14 cellular contexts compared by ENCODE assay signal in genomic region chr7:46859963-46860475, GRCh38.
DNase-seq lines count a peak whose midpoint lies in the region; ATAC-seq, FAIRE-seq and TF ChIP-seq lines count a peak whose summit lies in the region.
"Had no signal": no experiment of that assay in that cellular context is flagged by ENCODE, and none has a peak within 500 bp of the region (broad histone marks: within the 10 kb centered on the region; RNA-seq: fewer than 3 reads in every experiment).

No MANE protein-coding gene starts in this region.

- H3K27ac ChIP-seq in heart left ventricle (peak overlapping the region in 1 of 12 donors; percentile 18), foreskin keratinocyte (no peak overlapping the region), aorta (ENCODE audit: low read depth in 1 of 2, low read length in 2 of 2) (no peak overlapping the region)
- H3K27ac ChIP-seq: ascending aorta, HL-60, tibial nerve had no signal

- H3K4me3 ChIP-seq in heart left ventricle: no peak overlapping the region
- no peak overlapping the region for H3K4me3 ChIP-seq in aorta (ENCODE audit: low read length in 2 of 2)
- H3K4me3 ChIP-seq: ascending aorta, tibial nerve had no signal

- H3K4me1 ChIP-seq in heart left ventricle: peaks cover 0 to 10% (median 4%) of the 10 kb centered on the region in 12 donors
- no peaks in the 10 kb centered on the region for H3K4me1 ChIP-seq in foreskin keratinocyte
- peaks cover 0 to 2% of the 10 kb centered on the region in 2 donors for H3K4me1 ChIP-seq in aorta (ENCODE audit: control insufficient read depth in 1 of 2, insufficient read depth in 2 of 2, low read length in 2 of 2)

- 36 to 48% (median 38%) methylated on average over 5 to 6 of the region's 6 CpGs for WGBS in heart left ventricle, 4 donors
- WGBS in aorta, 2 donors: 66 to 68% methylated on average over 6 of the region's 6 CpGs

- no peak for TF ChIP-seq CTCF in heart left ventricle (IDR thresholded peaks at IDR 0.05)
- no peak for TF ChIP-seq CTCF in foreskin keratinocyte (conservative IDR thresholded peaks at IDR 0.05)

- ATAC-seq in heart left ventricle: peak; percentile 37 to 87 (median 68)
- ATAC-seq in SK-N-SH treated with all-trans-retinoic acid at 6 μM for 48 hours: peak; percentile 79
- peak; percentile 41 for ATAC-seq in foreskin keratinocyte
- no peak for ATAC-seq in aorta (ENCODE audit: low FRiP score)
- ATAC-seq: naive thymus-derived CD4-positive, alpha-beta T cell had no signal

- no peaks in the 10 kb centered on the region for H3K9me3 ChIP-seq in heart left ventricle
- H3K9me3 ChIP-seq in aorta (ENCODE audit: control insufficient read depth, low read length): no peaks in the 10 kb centered on the region
- H3K9me3 ChIP-seq: ascending aorta, tibial nerve had no signal

- peak; percentile 93 for FAIRE-seq in urothelium cell line (lab: Jason Lieb, UNC)

- H3K36me3 ChIP-seq in heart left ventricle (no peaks in the 10 kb centered on the region), aorta (ENCODE audit: control insufficient read depth in 1 of 2, insufficient read depth in 2 of 2, low read length in 1 of 2) (no peaks in the 10 kb centered on the region)
- H3K36me3 ChIP-seq: ascending aorta, tibial nerve had no signal

- intact Hi-C loops in heart left ventricle (cut with DNase I): no loop called here
- intact Hi-C loops in cardiac septum (cut with DNase I): no loop called here
- intact Hi-C loops in aorta (cut with DNase I): no loop called here

- H3K27me3 ChIP-seq in heart left ventricle (no peaks in the 10 kb centered on the region), foreskin keratinocyte (no peaks in the 10 kb centered on the region), aorta (ENCODE audit: control insufficient read depth in 1 of 2, insufficient read depth in 2 of 2, low read length in 1 of 2) (no peaks in the 10 kb centered on the region)
- H3K27me3 ChIP-seq: ascending aorta, tibial nerve had no signal

- TF ChIP-seq POLR2A in heart left ventricle (IDR thresholded peaks at IDR 0.05): no peak

- peak in 3 of 5 donors; percentile 28 to 65 (median 41) for DNase-seq in heart left ventricle
- DNase-seq in cardiac septum (ENCODE audit: low spot score): no peak
- DNase-seq in foreskin keratinocyte: peak; percentile 34 to 44
- peak; percentile 50 for DNase-seq in urothelium cell line (ENCODE audit: low spot score)
- no peak for DNase-seq in NCI-H69 (lab: John Stamatoyannopoulos, UW)
- no peak for DNase-seq in T-helper 2 cell
- DNase-seq in aorta: no peak
- DNase-seq: activated B cell treated with CpG ODN at 0.5 μM for 24 hours; activated T-cell treated with anti-CD3 and anti-CD28 coated beads, Interleukin-2, amount 50 U/mL, for 1 hour; naive thymus-derived CD4-positive, alpha-beta T cell had no signal

TF ChIP-seq in SK-N-SH treated with all-trans-retinoic acid at 6 μM for 48 hours, 23 proteins besides CTCF, POLR2A, EP300 and RAD21:
- TF ChIP-seq PATZ1 (CRISPR knock-in tag; IDR thresholded peaks at IDR 0.05; ENCODE audit: borderline replicate concordance): 0 out of 2 replicates have a peak, but pooled peaks have one; percentile 18
- TF ChIP-seq POU6F1 (CRISPR knock-in tag; IDR thresholded peaks at IDR 0.05; ENCODE audit: borderline replicate concordance, low read depth): no peak; the same call in 1 of the 2 replicates
- peak; percentile 78; the same call in 1 of the 2 replicates for TF ChIP-seq CREB5 (CRISPR knock-in tag; IDR thresholded peaks at IDR 0.05; ENCODE audit: low read depth)
- peak; percentile 76 for TF ChIP-seq ISL1 (CRISPR knock-in tag; IDR thresholded peaks at IDR 0.05)
- TF ChIP-seq RARB (CRISPR knock-in tag; IDR thresholded peaks at IDR 0.05): no peak
- peak; percentile 39; the same call in 1 of the 2 replicates for TF ChIP-seq CSDC2 (CRISPR knock-in tag; IDR thresholded peaks at IDR 0.05)
- no peak for TF ChIP-seq GLIS3 (CRISPR knock-in tag; IDR thresholded peaks at IDR 0.05)
- TF ChIP-seq ZFP3 (CRISPR knock-in tag; IDR thresholded peaks at IDR 0.05): no peak
- 0 out of 2 replicates have a peak, but pooled peaks have one; percentile 11 for TF ChIP-seq TOX (CRISPR knock-in tag; IDR thresholded peaks at IDR 0.05; ENCODE audit: borderline replicate concordance)
- TF ChIP-seq SNAI2 (CRISPR knock-in tag; IDR thresholded peaks at IDR 0.05): 0 out of 2 replicates have a peak, but pooled peaks have one; percentile 30
- no peak for TF ChIP-seq ZFP30 (CRISPR knock-in tag; IDR thresholded peaks at IDR 0.05)

Comparison
In these comparisons a context has a peak if more than half of its experiments do, and no peak if none do; other contexts are left out.
1. DNase-seq: peak in heart left ventricle (3 of 5), foreskin keratinocyte (2 of 2) and urothelium cell line (single experiment); none in cardiac septum (single experiment), NCI-H69 (single experiment), T-helper 2 cell (0 of 5) and aorta (0 of 2).